In the genomic region with DNA sequence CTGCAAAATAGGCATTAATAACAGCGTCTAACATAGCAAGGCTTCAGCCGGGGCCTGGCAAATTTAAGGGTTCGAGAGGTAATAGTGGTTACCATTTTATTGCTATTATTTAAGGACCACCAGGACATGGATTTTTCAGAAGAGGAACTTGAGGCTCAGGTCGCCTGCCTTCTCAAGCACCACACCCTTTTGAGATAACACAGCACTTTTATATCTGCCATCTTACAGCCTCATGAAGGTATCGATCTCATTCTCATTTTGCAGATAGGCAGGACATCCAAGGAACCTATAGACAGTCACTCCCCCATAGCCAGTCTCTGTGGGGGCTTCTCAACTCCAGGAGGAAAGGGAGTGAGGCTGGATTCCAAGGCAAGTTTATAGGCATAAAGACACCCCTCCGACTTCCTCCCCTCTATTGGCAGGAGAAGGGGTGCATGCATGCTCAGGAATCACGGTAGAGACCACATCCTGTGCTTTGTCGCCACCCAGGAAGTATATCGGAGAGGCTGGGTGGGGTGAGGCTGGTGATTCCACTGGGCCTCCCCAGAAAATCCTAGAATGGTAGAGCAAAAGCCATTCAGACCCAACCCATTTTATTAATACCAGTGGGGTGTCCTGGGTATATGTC, we compare ENCODE assay signal across 8 cellular contexts. TPM values are rescaled to one million over a fixed set of nuclear protein-coding genes. Genes with fewer than 3 reads are reported as not detected.
DNase-seq lines count a peak whose midpoint lies in the region; ATAC-seq and TF ChIP-seq lines count a peak whose summit lies in the region.

No MANE protein-coding gene starts in this region.

- H3K27me3 Mint-ChIP-seq in stimulated activated memory B cell treated with anti-CD40 and anti-IgM and Interleukin-4, amounts not matched to agents 10 μg/mL and 1 μg/mL and 100 μg/mL, for 72 hours = no peaks in the 10 kb centered on the region

- TF ChIP-seq EP300 in gastroesophageal sphincter (IDR thresholded peaks at IDR 0.05) = no peak

- ATAC-seq in GM18909 (IDR thresholded peaks at IDR 0.05; ENCODE audit: poor library complexity, unreplicated experiment) (peak; percentile 32), HG03342 (IDR thresholded peaks at IDR 0.05; ENCODE audit: unreplicated experiment) (peak; percentile 22), gastroesophageal sphincter (no peak), GM18519 (IDR thresholded peaks at IDR 0.05; ENCODE audit: low FRiP score, unreplicated experiment) (no peak), GM21360 (IDR thresholded peaks at IDR 0.05; ENCODE audit: unreplicated experiment) (no peak), HG02840 (IDR thresholded peaks at IDR 0.05; ENCODE audit: low FRiP score, unreplicated experiment) (no peak)
- ATAC-seq in stimulated activated memory B cell treated with anti-CD40 and anti-IgM and Interleukin-4, amounts not matched to agents 10 μg/mL and 1 μg/mL and 100 μg/mL, for 72 hours = peak; percentile 60

- no peaks in the 10 kb centered on the region for H3K27me3 ChIP-seq in gastroesophageal sphincter

- H3K9me3 Mint-ChIP-seq in stimulated activated memory B cell treated with anti-CD40 and anti-IgM and Interleukin-4, amounts not matched to agents 10 μg/mL and 1 μg/mL and 100 μg/mL, for 72 hours = no peaks in the 10 kb centered on the region

- H3K4me1 ChIP-seq in gastroesophageal sphincter = peaks cover 14 to 83% (median 49%) of the 10 kb centered on the region in 3 donors

- peak overlapping the region; percentile 70 to 97 (median 94) for H3K27ac ChIP-seq in gastroesophageal sphincter

- H3K36me3 Mint-ChIP-seq in stimulated activated memory B cell treated with anti-CD40 and anti-IgM and Interleukin-4, amounts not matched to agents 10 μg/mL and 1 μg/mL and 100 μg/mL, for 72 hours = peaks cover 39% of the 10 kb centered on the region

- peak overlapping the region; percentile 80 to 96 for H3K4me3 ChIP-seq in gastroesophageal sphincter

- H3K4me3 Mint-ChIP-seq in stimulated activated memory B cell treated with anti-CD40 and anti-IgM and Interleukin-4, amounts not matched to agents 10 μg/mL and 1 μg/mL and 100 μg/mL, for 72 hours = peak overlapping the region; percentile 96

- WGBS in gastroesophageal sphincter (ENCODE audit: low coverage in 1 of 2), 2 donors = 27 to 37% methylated on average over 7 to 9 of the region's 9 CpGs

- H3K36me3 ChIP-seq in gastroesophageal sphincter = no peaks in the 10 kb centered on the region

- no peak for TF ChIP-seq CTCF in gastroesophageal sphincter (IDR thresholded peaks at IDR 0.05)

- peak overlapping the region; percentile 99 for H3K27ac Mint-ChIP-seq in stimulated activated memory B cell treated with anti-CD40 and anti-IgM and Interleukin-4, amounts not matched to agents 10 μg/mL and 1 μg/mL and 100 μg/mL, for 72 hours

- peak; percentile 44 for DNase-seq in activated CD8-positive, alpha-beta memory T cell treated with anti-CD3 and anti-CD28 coated beads, Interleukin-2, amount 50 U/mL, for 4 hours

- H3K4me1 Mint-ChIP-seq in stimulated activated memory B cell treated with anti-CD40 and anti-IgM and Interleukin-4, amounts not matched to agents 10 μg/mL and 1 μg/mL and 100 μg/mL, for 72 hours = peaks cover 89% of the 10 kb centered on the region

- H3K9me3 ChIP-seq in gastroesophageal sphincter = no peaks in the 10 kb centered on the region

- TF ChIP-seq POLR2A in gastroesophageal sphincter (IDR thresholded peaks at IDR 0.05) = no peak

RNA-seq across cellular contexts. Expression of a gene that starts 2.3 kb away (rescaled TPM):
- total RNA-seq in gastroesophageal sphincter = 100 to 1,000 TPM; 359 to 435 (median 375) TPM

Comparison
In these comparisons a context has a peak if more than half of its experiments do, and no peak if none do; other contexts are left out.
1. ATAC-seq: peak in GM18909 (single experiment), HG03342 (single experiment) and stimulated activated memory B cell treated with anti-CD40 and anti-IgM and Interleukin-4, amounts not matched to agents 10 μg/mL and 1 μg/mL and 100 μg/mL, for 72 hours (single experiment); none in gastroesophageal sphincter (single experiment), GM18519 (single experiment), GM21360 (single experiment) and HG02840 (single experiment).